In the genomic region with DNA sequence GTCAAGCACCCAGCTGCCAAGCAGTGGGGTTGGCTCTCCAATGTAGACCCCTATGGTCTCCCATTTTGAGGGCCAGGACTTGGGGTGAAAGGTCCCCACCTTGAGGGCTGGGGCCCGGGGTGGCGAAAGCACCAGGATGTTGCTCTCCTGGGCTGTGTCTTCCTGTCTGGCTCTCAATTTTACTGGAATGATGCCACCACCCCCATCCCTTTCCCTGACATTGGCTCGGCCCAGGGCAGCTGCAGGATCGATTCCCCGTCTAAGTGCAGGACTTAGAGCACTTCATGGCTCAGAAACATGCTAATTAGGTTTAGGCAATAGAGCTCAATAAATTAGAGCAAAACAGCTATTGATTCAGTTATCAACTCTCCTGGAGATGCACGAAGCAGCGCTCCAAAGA, we compare ENCODE assay signal across 23 cellular contexts.
"Had no signal": no experiment of that assay in that cellular context is flagged by ENCODE, and none has a peak within 500 bp of the region (broad histone marks: within the 10 kb centered on the region; RNA-seq: fewer than 3 reads in every experiment).

No MANE protein-coding gene starts in this region.

- H3K27ac ChIP-seq: foreskin keratinocyte, hepatocyte, neural progenitor cell, parathyroid adenoma, prostate gland, right lobe of liver, thyroid gland had no signal

- H3K27ac Mint-ChIP-seq: dendritic cell treated with granulocyte-macrophage colony-stimulating factor and Interleukin-4, amounts not matched to agents 40 ng/mL and 50 ng/mL, for 4 days; naive thymus-derived CD4-positive, alpha-beta T cell; type B pancreatic cell had no signal

- H3K4me3 Mint-ChIP-seq: central memory CD8-positive, alpha-beta T cell; dendritic cell treated with granulocyte-macrophage colony-stimulating factor and Interleukin-4, amounts not matched to agents 40 ng/mL and 50 ng/mL, for 4 days; naive thymus-derived CD4-positive, alpha-beta T cell; neural progenitor cell; type B pancreatic cell had no signal

- DNase-seq: esophagus squamous epithelium; foreskin keratinocyte; head of caudate nucleus; kidney; left cardiac atrium; left ventricle myocardium superior; mesendoderm; naive thymus-derived CD4-positive, alpha-beta T cell; occipital lobe; right lobe of liver; stimulated activated CD4-positive, alpha-beta T cell treated with anti-CD3 and anti-CD28 coated beads, Interleukin-2, amount 100 ng/mL, for 24 hours; stimulated activated naive CD4-positive, alpha-beta T cell treated with Interleukin-2 at 50 U/mL for 16 hours; thyroid gland; uterus had no signal

- H3K9me3 ChIP-seq: prostate gland, right lobe of liver, thyroid gland had no signal

- H3K36me3 ChIP-seq: esophagus squamous epithelium, neural progenitor cell, prostate gland, right lobe of liver, thyroid gland, uterus had no signal

- H3K4me2 ChIP-seq: hepatocyte, neural progenitor cell had no signal

- H3K4me1 ChIP-seq: parathyroid adenoma, prostate gland had no signal

- H3K27me3 Mint-ChIP-seq: type B pancreatic cell had no signal

- ATAC-seq: foreskin keratinocyte; left cardiac atrium; left ventricle myocardium superior; naive thymus-derived CD4-positive, alpha-beta T cell; right lobe of liver had no signal

- H3K9me3 Mint-ChIP-seq: central memory CD8-positive, alpha-beta T cell; dendritic cell treated with granulocyte-macrophage colony-stimulating factor and Interleukin-4, amounts not matched to agents 40 ng/mL and 50 ng/mL, for 4 days had no signal

- H3K9ac ChIP-seq: neural progenitor cell, parathyroid adenoma had no signal

- H3K27me3 ChIP-seq: foreskin keratinocyte, hepatocyte, neural progenitor cell, right lobe of liver, thyroid gland, uterus had no signal

- H2AFZ ChIP-seq: hepatocyte, neural progenitor cell, parathyroid adenoma had no signal

- H3K4me3 ChIP-seq: esophagus squamous epithelium, hepatocyte, lung, neural progenitor cell, prostate gland, right lobe of liver, skin epidermis, thyroid gland, uterus had no signal

- H3K4me1 Mint-ChIP-seq: central memory CD8-positive, alpha-beta T cell had no signal

- H3K79me2 ChIP-seq: hepatocyte, parathyroid adenoma had no signal

- H3K36me3 Mint-ChIP-seq: naive thymus-derived CD4-positive, alpha-beta T cell; neural progenitor cell had no signal
